Comparison of ENCODE assay signal across 22 cellular contexts in genomic region chr10:84428711-84429110, GRCh38.
"Had no signal": no experiment of that assay in that cellular context is flagged by ENCODE, and none has a peak within 500 bp of the region (broad histone marks: within the 10 kb centered on the region; RNA-seq: fewer than 3 reads in every experiment).

No MANE protein-coding gene starts in this region.

- H3K27me3 ChIP-seq: adrenal gland, ascending aorta, neutrophil, spleen, suprapubic skin, tibial nerve had no signal

- DNase-seq: activated CD4-positive, alpha-beta memory T cell treated with anti-CD3 and anti-CD28 coated beads, Interleukin-2, amount 10 ng/mL, durations not matched to agents 7 days and 5 days; activated CD4-positive, alpha-beta T cell treated with anti-CD3 and anti-CD28 coated beads for 48 hours; activated T-cell treated with anti-CD3 and anti-CD28 coated beads, Interleukin-2, amount 50 U/mL, for 4 hours; adrenal gland; central memory CD4-positive, alpha-beta T cell; endodermal cell; glutamatergic neuron; left ventricle myocardium superior; mammary epithelial cell; naive B cell; nephron progenitor cell; retina; spleen; stimulated activated naive CD4-positive, alpha-beta T cell; T-helper 9 cell had no signal

- H3K9me3 ChIP-seq: adrenal gland, ascending aorta, neutrophil, spleen, suprapubic skin, tibial nerve had no signal

- H3K36me3 ChIP-seq: adrenal gland, neutrophil had no signal

- ATAC-seq: activated naive CD4-positive, alpha-beta T cell treated with anti-CD3 and anti-CD28 coated beads, Interleukin-2, amount 50 U/mL, for 72 hours; activated T-cell treated with anti-CD3 and anti-CD28 coated beads, Interleukin-2, amount 50 U/mL, for 4 hours; esophagus mucosa had no signal

- H3K27ac ChIP-seq: adrenal gland, ascending aorta, neutrophil, spleen, suprapubic skin, VCaP had no signal

- H3K4me3 ChIP-seq: adrenal gland, ascending aorta, spleen, suprapubic skin had no signal
